9 cellular contexts compared by ENCODE assay signal in the genomic region with DNA sequence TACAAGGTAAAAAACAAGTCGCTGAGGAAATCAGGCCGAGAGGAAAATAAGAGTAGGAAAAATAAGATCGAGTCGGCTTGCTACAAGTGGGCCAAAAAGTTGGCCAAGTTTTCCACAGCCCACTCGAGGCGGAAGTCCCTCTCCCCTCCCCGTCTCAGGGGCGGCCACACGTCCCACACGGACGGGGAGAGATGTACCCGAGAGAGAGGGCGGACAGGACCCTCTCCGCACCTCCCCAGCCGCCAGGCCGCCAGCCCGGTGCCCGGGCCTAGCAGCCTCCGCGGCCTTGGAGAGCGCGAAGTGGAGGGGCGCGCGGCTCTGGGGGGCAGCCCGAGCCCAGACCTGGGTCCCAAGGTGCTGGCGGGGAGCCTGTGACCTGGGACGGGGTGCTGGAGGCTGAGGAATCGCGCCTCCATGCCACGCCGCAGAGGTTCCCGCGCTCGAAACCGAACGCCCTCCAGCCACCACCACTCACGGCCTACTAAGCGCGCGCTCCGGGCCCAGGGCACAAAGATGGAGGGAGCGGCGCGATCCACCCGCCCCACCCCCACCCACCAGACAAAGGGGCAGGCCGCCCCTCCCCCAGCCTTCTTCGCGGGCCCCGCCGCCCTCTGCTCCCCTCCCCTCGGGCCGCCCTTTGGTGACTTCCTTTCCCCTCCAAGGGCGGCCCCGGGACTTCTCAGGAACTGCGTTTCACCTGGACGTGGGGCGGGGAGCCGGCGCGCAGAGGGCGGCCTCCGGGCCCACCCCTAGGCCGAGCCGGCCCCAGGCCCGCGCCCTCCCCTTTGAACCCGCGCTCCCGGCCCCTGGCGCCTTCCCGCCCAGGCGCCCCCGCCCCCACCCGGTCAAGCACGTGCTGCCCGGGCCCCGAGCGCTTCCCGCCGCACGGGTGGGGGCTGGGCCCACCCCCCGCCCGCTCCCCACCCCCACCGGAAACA. TPM values are rescaled to one million over a fixed set of nuclear protein-coding genes. Genes with fewer than 3 reads are reported as not detected.
DNase-seq lines count a peak whose midpoint lies in the region; ATAC-seq and TF ChIP-seq lines count a peak whose summit lies in the region.
"Had no signal": no experiment of that assay in that cellular context is flagged by ENCODE, and none has a peak within 500 bp of the region (broad histone marks: within the 10 kb centered on the region; RNA-seq: fewer than 3 reads in every experiment).

No MANE protein-coding gene starts in this region.

- peak overlapping the region; percentile 68 for H3K27ac ChIP-seq in CD8-positive, alpha-beta T cell (ENCODE audit: low read depth, low read length)
- peak overlapping the region; percentile 97 for H3K27ac ChIP-seq in endodermal cell (ENCODE audit: low read depth, low read length)
- H3K27ac ChIP-seq in trophoblast cell (ENCODE audit: low read depth, low read length), result peak overlapping the region; percentile 97

- peak overlapping the region; percentile 99 for H2AK5ac ChIP-seq in trophoblast cell (ENCODE audit: low read length)

- peak overlapping the region; percentile 100 for H3K14ac ChIP-seq in trophoblast cell (ENCODE audit: low read length)

- no peak for TF ChIP-seq CTCF in CD8-positive, alpha-beta T cell (IDR thresholded peaks at IDR 0.05)
- TF ChIP-seq CTCF in endodermal cell (conservative IDR thresholded peaks at IDR 0.05), result no peak

- peak overlapping the region; percentile 75 for H3K27ac Mint-ChIP-seq in CD8-positive, alpha-beta T cell
- peak overlapping the region; percentile 89 for H3K27ac Mint-ChIP-seq in endodermal cell

- H3K79me2 ChIP-seq in trophoblast cell (ENCODE audit: control insufficient read depth, insufficient read depth, low read length, poor library complexity), result peaks cover 21% of the 10 kb centered on the region

- H3K36me3 ChIP-seq in CD8-positive, alpha-beta T cell (ENCODE audit: insufficient read depth, low read length), result peaks cover 2% of the 10 kb centered on the region
- H3K36me3 ChIP-seq in endodermal cell (ENCODE audit: control insufficient read depth, insufficient read depth, low read length) (peaks cover 13% of the 10 kb centered on the region), trophoblast cell (ENCODE audit: control insufficient read depth in 1 of 2, insufficient read depth in 2 of 2, low read length in 2 of 2) (peaks cover 0 to 1% of the 10 kb centered on the region in 2 experiments)

- ATAC-seq in CD8-positive, alpha-beta T cell, result no peak
- ATAC-seq in HG03378 (IDR thresholded peaks at IDR 0.05; ENCODE audit: unreplicated experiment) (no peak), HG03432 (IDR thresholded peaks at IDR 0.05; ENCODE audit: unreplicated experiment) (no peak)

- H3K4me3 ChIP-seq in CD8-positive, alpha-beta T cell (ENCODE audit: low read depth, low read length), result peak overlapping the region; percentile 66
- peak overlapping the region; percentile 76 for H3K4me3 ChIP-seq in endodermal cell (ENCODE audit: low read length)
- peak overlapping the region; percentile 42 for H3K4me3 ChIP-seq in trophoblast cell (ENCODE audit: low read depth, low read length)

- H2AFZ ChIP-seq in trophoblast cell (ENCODE audit: insufficient read depth, low read length, poor library complexity), result peak overlapping the region; percentile 99

- H3K4me1 Mint-ChIP-seq in CD8-positive, alpha-beta T cell (ENCODE audit: low read depth), result peaks cover 26% of the 10 kb centered on the region
- H3K4me1 Mint-ChIP-seq in endodermal cell, result peaks cover 29% of the 10 kb centered on the region

- intact Hi-C loops in CD8-positive, alpha-beta T cell (cut with DNase I, micrococcal nuclease), result loop anchor here (1.0 to 10.0 kb wide), 9 partner anchors 14 to 1022 kb away; a partner anchor contains a TSS

- H3K79me1 ChIP-seq in trophoblast cell (ENCODE audit: low read length), result peaks cover 33% of the 10 kb centered on the region

- H2BK120ac ChIP-seq in trophoblast cell (ENCODE audit: insufficient read depth, low read length, poor library complexity), result peak overlapping the region; percentile 99

- DNase-seq in CD8-positive, alpha-beta T cell, result peak in 3 of 7 experiments; percentile 42 to 57 (median 42)
- DNase-seq in UCSD-AML1 (lab: John Stamatoyannopoulos, UW; ENCODE audit: unreplicated experiment) (peak; percentile 74), endodermal cell (peak; percentile 98), trophoblast cell (peak in 1 of 2 donors; percentile 47), NCI-H526 (lab: John Stamatoyannopoulos, UW) (no peak), occipital lobe (lab: John Stamatoyannopoulos, UW) (no peak)
- DNase-seq: NCI-H187 treated with DMSO at 0.1 percent for 48 hours had no signal

- H4K91ac ChIP-seq in trophoblast cell (ENCODE audit: low read depth, low read length), result peak overlapping the region; percentile 100

- H3K18ac ChIP-seq in trophoblast cell (ENCODE audit: low read length), result peak overlapping the region; percentile 99

- CTCF ChIA-PET in CD8-positive, alpha-beta T cell (lab: Charles Lee), result no interaction called here

- H3K4me1 ChIP-seq in CD8-positive, alpha-beta T cell (ENCODE audit: insufficient read depth, low read length), result peaks cover 19% of the 10 kb centered on the region
- peaks cover 10% of the 10 kb centered on the region for H3K4me1 ChIP-seq in endodermal cell (ENCODE audit: control insufficient read depth, insufficient read depth, low read length)
- peaks cover 13 to 22% of the 10 kb centered on the region in 2 experiments for H3K4me1 ChIP-seq in trophoblast cell (ENCODE audit: control insufficient read depth in 1 of 2, insufficient read depth in 2 of 2, low read length in 2 of 2)

- H2BK12ac ChIP-seq in trophoblast cell (ENCODE audit: low read length), result peak overlapping the region; percentile 98

- H3K4me3 Mint-ChIP-seq in CD8-positive, alpha-beta T cell, result peak overlapping the region; percentile 66
- H3K4me3 Mint-ChIP-seq in endodermal cell, result peak overlapping the region; percentile 89

- H4K8ac ChIP-seq in trophoblast cell (ENCODE audit: low read depth, low read length), result peak overlapping the region; percentile 100

- 4 to 14% methylated on average over 21 to 82 of the region's 85 CpGs for WGBS in endodermal cell (ENCODE audit: insufficient coverage in 1 of 2, insufficient read length in 1 of 2), 2 experiments
- WGBS in trophoblast cell (ENCODE audit: extremely low coverage, insufficient coverage, insufficient read length), result no CpG with 5 or more reads among the region's 85 CpGs

- H3K27me3 ChIP-seq in CD8-positive, alpha-beta T cell (ENCODE audit: insufficient read depth, low read length), result no peaks in the 10 kb centered on the region
- no peaks in the 10 kb centered on the region for H3K27me3 ChIP-seq in endodermal cell (ENCODE audit: control insufficient read depth, insufficient read depth, low read length, poor library complexity, severe bottlenecking)
- H3K27me3 ChIP-seq in trophoblast cell (ENCODE audit: insufficient read depth, low read length), result no peaks in the 10 kb centered on the region

- no peaks in the 10 kb centered on the region for H3K9me3 ChIP-seq in CD8-positive, alpha-beta T cell (ENCODE audit: low read length)
- H3K9me3 ChIP-seq in endodermal cell (ENCODE audit: control insufficient read depth, low read length) (no peaks in the 10 kb centered on the region), trophoblast cell (ENCODE audit: insufficient read depth, low read depth, low read length) (peaks cover 2% of the 10 kb centered on the region)

- H3K27me3 Mint-ChIP-seq in CD8-positive, alpha-beta T cell (ENCODE audit: low read depth), result no peaks in the 10 kb centered on the region
- no peaks in the 10 kb centered on the region for H3K27me3 Mint-ChIP-seq in endodermal cell (ENCODE audit: insufficient read depth)

- peak overlapping the region; percentile 97 for H2BK5ac ChIP-seq in trophoblast cell (ENCODE audit: low read depth, low read length, poor library complexity)

- H3K4me2 ChIP-seq in trophoblast cell (ENCODE audit: low read length), result peak overlapping the region; percentile 56

- peak overlapping the region; percentile 97 for H3K9ac ChIP-seq in endodermal cell (ENCODE audit: extremely low read depth, low read length, poor library complexity, severe bottlenecking)
- peak overlapping the region; percentile 73 for H3K9ac ChIP-seq in trophoblast cell (ENCODE audit: low read length)

- no peaks in the 10 kb centered on the region for H3K9me3 Mint-ChIP-seq in CD8-positive, alpha-beta T cell
- H3K9me3 Mint-ChIP-seq in endodermal cell, result no peaks in the 10 kb centered on the region

- H3K23ac ChIP-seq in trophoblast cell (ENCODE audit: low read length), result no peak overlapping the region

- H4K12ac ChIP-seq in trophoblast cell (ENCODE audit: low read depth, low read length), result peak overlapping the region; percentile 99

- peaks cover 3% of the 10 kb centered on the region for H3K36me3 Mint-ChIP-seq in CD8-positive, alpha-beta T cell
- peaks cover 14% of the 10 kb centered on the region for H3K36me3 Mint-ChIP-seq in endodermal cell (ENCODE audit: low read depth)

- H3K4ac ChIP-seq in trophoblast cell (ENCODE audit: low read depth, low read length), result peak overlapping the region; percentile 99

- POLR2A ChIA-PET in CD8-positive, alpha-beta T cell (lab: Charles Lee), result no interaction called here

RNA-seq across cellular contexts. Expression of a gene that starts 1.7 kb away (rescaled TPM):
- total RNA-seq in CD8-positive, alpha-beta T cell, result 100 to 1,000 TPM; 107 to 113 TPM
- total RNA-seq in endodermal cell, result 1,000 to 10,000 TPM; 1,306 to 1,595 TPM
- polyA plus RNA-seq in endodermal cell (2013, experiment 1 of 2), result 1,230 TPM
- polyA plus RNA-seq in endodermal cell (2013, experiment 2 of 2), result 1,159 TPM
- polyA plus RNA-seq in trophoblast cell (2013), result 615 and 629 TPM in 2 replicates
- total RNA-seq in occipital lobe, result 25.0 TPM

RNA-seq across cellular contexts. Expression of a gene that starts 13.9 kb away (rescaled TPM):
- total RNA-seq in CD8-positive, alpha-beta T cell, result 10 to 100 TPM; 12.7 to 14.2 TPM
- total RNA-seq in endodermal cell (1 to 10 TPM; 7.2 to 7.9 TPM), occipital lobe (18.7 TPM)
- polyA plus RNA-seq in endodermal cell (2013, experiment 1 of 2), result 16.4 TPM
- polyA plus RNA-seq in endodermal cell (2013, experiment 2 of 2), result 14.3 TPM
- 10.3 and 11.5 TPM in 2 replicates for polyA plus RNA-seq in trophoblast cell (2013)

Comparison
In these comparisons a context has a peak if more than half of its experiments do, and no peak if none do; other contexts are left out.
1. DNase-seq: peak in UCSD-AML1 (single experiment) and endodermal cell (single experiment); none in NCI-H526 (0 of 2) and occipital lobe (single experiment).
2. RNA of a gene that starts 1.7 kb away (total RNA-seq): 1,306 to 1,595 TPM in endodermal cell; 107 to 113 TPM in CD8-positive, alpha-beta T cell and 25.0 TPM in occipital lobe (single experiment); every median in the first group is over 10 times any median in the second.
3. Peak in every context shown above with its lines, with median percentiles within 50 percentile points of each other: H3K27ac ChIP-seq and H3K4me3 ChIP-seq.